8 cellular contexts compared by ENCODE assay signal in genomic region chr20:32743237-32744112, GRCh38. TPM values are rescaled to one million over a fixed set of nuclear protein-coding genes. Genes with fewer than 3 reads are reported as not detected.
DNase-seq lines count a peak whose midpoint lies in the region; ATAC-seq and TF ChIP-seq lines count a peak whose summit lies in the region.

Gene COMMD7, minus strand, starts transcription at chr20:32743467. Its CDS starts 76 bp downstream, at chr20:32743391.

- H3K27ac ChIP-seq in GM23248, result no peak within 1 kb of the TSS

- peaks cover 11% of the 10 kb centered on the region; the same call in 1 of the 2 replicates for H3K4me1 ChIP-seq in GM23248 (ENCODE audit: insufficient read depth)

- CTCF ChIA-PET in activated B cell treated with CpG ODN at 0.5 μM for 24 hours (lab: Charles Lee), result interaction anchor here (0.9 to 2.3 kb wide), 3 partner anchors 19 to 47 kb away, joined by 3 to 9 read pairs (median 4); partner anchors contain the start of gene DNMT3B

- H3K9me2 ChIP-seq in GM23248 (ENCODE audit: insufficient read depth), result no peaks in the 10 kb centered on the region

- H3K79me2 ChIP-seq in GM23248 (ENCODE audit: insufficient read depth), result no peaks in the 10 kb centered on the region

- peak within 1 kb of the TSS; percentile 88 for H3K9ac ChIP-seq in GM23248

- peaks cover 14% of the 10 kb centered on the region for H3F3A ChIP-seq in GM23248 (ENCODE audit: insufficient read depth)

- no peaks in the 10 kb centered on the region for H3K36me3 ChIP-seq in GM23248 (ENCODE audit: low read depth)

- no peaks in the 10 kb centered on the region for H4K20me1 ChIP-seq in GM23248 (ENCODE audit: insufficient read depth)

- H3K4me3 ChIP-seq in GM23248, result peak within 1 kb of the TSS; percentile 83

- DNase-seq in DMS153 treated with DMSO at 0.1 percent for 48 hours (lab: John Stamatoyannopoulos, UW; ENCODE audit: unreplicated experiment) (peak; percentile 40), GM23248 (peak; percentile 78), NCI-H1105 (lab: John Stamatoyannopoulos, UW) (peak; percentile 67), activated B cell treated with CpG ODN at 0.5 μM for 24 hours (peak; percentile 67), kidney glomerular epithelial cell (lab: John Stamatoyannopoulos, UW) (peak; percentile 56)
- DNase-seq in central memory CD8-positive, alpha-beta T cell (ENCODE audit: low spot score in 2 of 2), result peak; percentile 36 to 39
- peak; percentile 60 to 74 for DNase-seq in stimulated activated CD4-positive, alpha-beta T cell treated with anti-CD3 and anti-CD28 coated beads, Interleukin-15, amount 100 ng/mL, for 48 hours (ENCODE audit: low read depth in 2 of 2)

- peak within 1 kb of the TSS; percentile 89 for H3K27ac Mint-ChIP-seq in activated B cell treated with CpG ODN at 0.5 μM for 24 hours
- peak within 1 kb of the TSS; percentile 95 for H3K27ac Mint-ChIP-seq in central memory CD8-positive, alpha-beta T cell (ENCODE audit: low read depth)

- no peak for TF ChIP-seq CTCF in activated B cell treated with CpG ODN at 0.5 μM for 24 hours (IDR thresholded peaks at IDR 0.05)

- H3K9me3 ChIP-seq in GM23248 (ENCODE audit: low read depth), result no peaks in the 10 kb centered on the region

- H3K27me3 ChIP-seq in GM23248 (replicated peaks; ENCODE audit: insufficient read depth), result no peaks in the 10 kb centered on the region

- in situ Hi-C loops in GM23248 (cut with MboI), result no loop called here

- 1 to 2% methylated on average over 36 to 60 of the region's 64 CpGs for WGBS in GM23248 (ENCODE audit: low coverage in 1 of 2, low lambda C conversion rate in 2 of 2, missing lambda C conversion rate in 2 of 2), 2 experiments

- no peaks in the 10 kb centered on the region for H3K27me3 Mint-ChIP-seq in activated B cell treated with CpG ODN at 0.5 μM for 24 hours
- no peaks in the 10 kb centered on the region for H3K27me3 Mint-ChIP-seq in central memory CD8-positive, alpha-beta T cell

- peak within 1 kb of the TSS; percentile 90 for H2AFZ ChIP-seq in GM23248

- H3K4me1 Mint-ChIP-seq in activated B cell treated with CpG ODN at 0.5 μM for 24 hours, result peaks cover 29% of the 10 kb centered on the region
- H3K4me1 Mint-ChIP-seq in central memory CD8-positive, alpha-beta T cell, result peaks cover 17% of the 10 kb centered on the region

- intact Hi-C loops in activated B cell treated with CpG ODN at 0.5 μM for 24 hours (cut with micrococcal nuclease), result loop anchor here (1.0 to 5.0 kb wide), 3 partner anchors 19 to 79 kb away; partner anchors contain the start of gene DNMT3B

- H3K4me2 ChIP-seq in GM23248 (ENCODE audit: unreplicated experiment), result peak within 1 kb of the TSS; percentile 86

- ATAC-seq in activated B cell treated with CpG ODN at 0.5 μM for 24 hours (ENCODE audit: low read depth), result peak; percentile 81
- peak; percentile 78 for ATAC-seq in central memory CD8-positive, alpha-beta T cell (replicated peaks; ENCODE audit: extremely low read depth, poor library complexity, severe bottlenecking)
- no peak for ATAC-seq in GM18520 (IDR thresholded peaks at IDR 0.05; ENCODE audit: unreplicated experiment)

- no peaks in the 10 kb centered on the region for H3K9me3 Mint-ChIP-seq in activated B cell treated with CpG ODN at 0.5 μM for 24 hours
- H3K9me3 Mint-ChIP-seq in central memory CD8-positive, alpha-beta T cell, result no peaks in the 10 kb centered on the region

- POLR2A ChIA-PET in activated B cell treated with CpG ODN at 0.5 μM for 24 hours (lab: Charles Lee), result interaction anchor here (0.5 to 1.9 kb wide), 11 partner anchors 17 to 507 kb away, joined by 3 to 23 read pairs (median 4); partner anchors contain the start of genes DNMT3B and MAPRE1

- peaks cover 7% of the 10 kb centered on the region for H3K36me3 Mint-ChIP-seq in activated B cell treated with CpG ODN at 0.5 μM for 24 hours (ENCODE audit: low read depth)
- peaks cover 6% of the 10 kb centered on the region for H3K36me3 Mint-ChIP-seq in central memory CD8-positive, alpha-beta T cell (ENCODE audit: insufficient read depth)

- peak within 1 kb of the TSS; percentile 94 for H3K4me3 Mint-ChIP-seq in activated B cell treated with CpG ODN at 0.5 μM for 24 hours
- peak within 1 kb of the TSS; percentile 92 for H3K4me3 Mint-ChIP-seq in central memory CD8-positive, alpha-beta T cell

RNA-seq across cellular contexts. Expression of gene COMMD7, which starts in this region (rescaled TPM):
- 32.0 and 37.0 TPM in 2 replicates for total RNA-seq in GM23248 (2014; rRNA removed; shearing (Covaris generic))
- 68.8 and 72.5 TPM in 2 replicates for polyA plus RNA-seq in GM23248 (2016; fragmentation: Nextera tagmentation; extraction: Ambion mirVana)
- total RNA-seq in activated B cell treated with CpG ODN at 0.5 μM for 24 hours, result 35.5 and 37.9 TPM in 2 replicates
